In the genomic region with DNA sequence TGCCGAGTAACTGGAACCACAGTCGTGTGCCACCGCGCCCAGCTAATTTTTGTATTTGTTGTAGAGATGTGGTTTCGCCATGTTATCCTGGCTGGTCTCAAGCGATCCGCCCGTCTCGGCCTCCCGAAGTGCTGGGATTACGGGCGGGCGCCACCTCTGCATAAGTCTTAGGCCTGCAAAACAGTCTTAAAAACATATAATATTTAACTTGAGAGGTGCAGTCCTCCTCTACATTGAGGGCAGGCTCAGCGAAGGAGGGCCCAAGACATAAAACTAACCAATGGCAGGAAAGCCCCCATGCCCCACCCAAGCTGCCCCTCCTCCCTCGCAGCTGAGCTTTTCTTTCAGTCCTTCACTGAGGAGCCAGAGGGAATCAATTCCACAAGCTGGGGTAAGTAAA, we compare ENCODE assay signal across 17 cellular contexts. TPM values are rescaled to one million over a fixed set of nuclear protein-coding genes. Genes with fewer than 3 reads are reported as not detected.
A peak's percentile ranks its signal among the peaks of the same experiment; 100 is the strongest.
DNase-seq lines count a peak whose midpoint lies in the region; ATAC-seq, FAIRE-seq and TF ChIP-seq lines count a peak whose summit lies in the region.
"Had no signal": no experiment of that assay in that cellular context is flagged by ENCODE, and none has a peak within 500 bp of the region (broad histone marks: within the 10 kb centered on the region; RNA-seq: fewer than 3 reads in every experiment).

A gene with protein sequence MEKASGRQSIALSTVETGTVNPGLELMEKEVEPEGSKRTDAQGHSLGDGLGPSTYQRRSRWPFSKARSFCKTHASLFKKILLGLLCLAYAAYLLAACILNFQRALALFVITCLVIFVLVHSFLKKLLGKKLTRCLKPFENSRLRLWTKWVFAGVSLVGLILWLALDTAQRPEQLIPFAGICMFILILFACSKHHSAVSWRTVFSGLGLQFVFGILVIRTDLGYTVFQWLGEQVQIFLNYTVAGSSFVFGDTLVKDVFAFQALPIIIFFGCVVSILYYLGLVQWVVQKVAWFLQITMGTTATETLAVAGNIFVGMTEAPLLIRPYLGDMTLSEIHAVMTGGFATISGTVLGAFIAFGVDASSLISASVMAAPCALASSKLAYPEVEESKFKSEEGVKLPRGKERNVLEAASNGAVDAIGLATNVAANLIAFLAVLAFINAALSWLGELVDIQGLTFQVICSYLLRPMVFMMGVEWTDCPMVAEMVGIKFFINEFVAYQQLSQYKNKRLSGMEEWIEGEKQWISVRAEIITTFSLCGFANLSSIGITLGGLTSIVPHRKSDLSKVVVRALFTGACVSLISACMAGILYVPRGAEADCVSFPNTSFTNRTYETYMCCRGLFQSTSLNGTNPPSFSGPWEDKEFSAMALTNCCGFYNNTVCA (plus strand): TSS at position 347 of the 400 bp plus-strand sequence. CDS start 982 bp downstream, outside the sequence.

- no peaks in the 10 kb centered on the region for H3K79me2 ChIP-seq in H1 (ENCODE audit: control insufficient read depth in 1 of 2, insufficient read depth in 2 of 2, low read length in 2 of 2)

- H3K4ac ChIP-seq in H1 (replicated peaks; ENCODE audit: insufficient read length, low read depth, low read length), result no peak within 1 kb of the TSS

- H3K23me2 ChIP-seq in H1 (ENCODE audit: low read depth, low read length), result no peaks in the 10 kb centered on the region

- H4K8ac ChIP-seq in H1 (ENCODE audit: extremely low read depth, insufficient read depth, low read length), result no peak within 1 kb of the TSS; the same call in 1 of the 2 replicates

- no peak for FAIRE-seq in H1 (lab: Jason Lieb, UNC)
- FAIRE-seq: GM19239 had no signal

- no peaks in the 10 kb centered on the region for H3K27me3 ChIP-seq in Panc1 (ENCODE audit: control insufficient read depth, insufficient read depth, low read length)
- no peaks in the 10 kb centered on the region for H3K27me3 ChIP-seq in H1 (replicated peaks in 1 of 4; ENCODE audit: control insufficient read depth in 3 of 4, extremely low read depth in 1 of 4, insufficient read depth in 3 of 4, low read length in 3 of 4)
- H3K27me3 ChIP-seq in testis, result no peaks in the 10 kb centered on the region
- H3K27me3 ChIP-seq: BLaER1 treated with 17β-estradiol and CSF1 and Interleukin-3, amounts not matched to agents 10 nM and 100 nM had no signal

- no peak within 1 kb of the TSS for H3K18ac ChIP-seq in H1 (ENCODE audit: extremely low read depth, low read length)

- peak within 1 kb of the TSS; percentile 82; the same call in 1 of the 2 replicates for H2AFZ ChIP-seq in H1 (ENCODE audit: low read length)

- no peak within 1 kb of the TSS for H3K4me2 ChIP-seq in H1 (ENCODE audit: insufficient read depth in 1 of 2, low read depth in 2 of 2, low read length in 2 of 2)
- H3K4me2 ChIP-seq: BLaER1 treated with 17β-estradiol and CSF1 and Interleukin-3, amounts not matched to agents 10 nM and 100 nM had no signal

- CTCF ChIA-PET in Panc1 (lab: Charles Lee), result interaction anchor here (0.6 kb wide), 1 partner anchor 18 kb away, joined by 5 read pairs; no protein-coding TSS in a partner anchor
- CTCF ChIA-PET in H1 (lab: Charles Lee; ENCODE audit: partially characterized antibody), result interaction anchor here (1.0 to 4.4 kb wide), 9 partner anchors 9 to 95 kb away, joined by 3 to 32 read pairs (median 11); no protein-coding TSS in a partner anchor

- H2BK12ac ChIP-seq in H1 (ENCODE audit: low read depth, low read length), result no peak within 1 kb of the TSS

- TF ChIP-seq RAD21 in H1 (IDR thresholded peaks at IDR 0.05 in 1 of 2, conservative IDR thresholded peaks at IDR 0.05 in 1 of 2; ENCODE audit: low read depth in 2 of 2, low read length in 2 of 2), result no peak

- no peak for TF ChIP-seq EP300 in H1 (IDR thresholded peaks at IDR 0.05; ENCODE audit: borderline replicate concordance in 1 of 2, low read depth in 2 of 2, low read length in 2 of 2)

- no peak within 1 kb of the TSS for H3K9ac ChIP-seq in H1 (replicated peaks in 1 of 4; ENCODE audit: extremely low read depth in 1 of 4, low read depth in 3 of 4, low read length in 3 of 4)
- H3K9ac ChIP-seq: BLaER1 treated with 17β-estradiol and CSF1 and Interleukin-3, amounts not matched to agents 10 nM and 100 nM had no signal

- H3K9me3 ChIP-seq in Panc1 (ENCODE audit: control insufficient read depth, insufficient read depth, low read depth, low read length) (no peaks in the 10 kb centered on the region; the same call in 1 of the 2 replicates), H1 (ENCODE audit: insufficient read depth in 2 of 2, low read depth in 1 of 2, low read length in 1 of 2) (no peaks in the 10 kb centered on the region), mucosa of descending colon (no peaks in the 10 kb centered on the region), testis (no peaks in the 10 kb centered on the region)
- H3K9me3 ChIP-seq: HAP-1 had no signal

- no peaks in the 10 kb centered on the region for H4K20me1 ChIP-seq in H1 (replicated peaks in 1 of 2; ENCODE audit: control insufficient read depth in 1 of 2, insufficient read depth in 2 of 2, low read length in 2 of 2)
- H4K20me1 ChIP-seq: BLaER1 treated with 17β-estradiol and CSF1 and Interleukin-3, amounts not matched to agents 10 nM and 100 nM had no signal

- no peak within 1 kb of the TSS for H3K56ac ChIP-seq in H1 (replicated peaks; ENCODE audit: insufficient read length, low read depth, low read length)

- no peak within 1 kb of the TSS for H2BK120ac ChIP-seq in H1 (replicated peaks; ENCODE audit: low read depth, low read length)

- no peak within 1 kb of the TSS for H3K4me3 ChIP-seq in Panc1 (ENCODE audit: low read depth in 2 of 2, low read length in 2 of 2)
- H3K4me3 ChIP-seq in H1 (ENCODE audit: extremely low read depth in 1 of 4, insufficient read depth in 2 of 4, low read depth in 3 of 4, low read length in 4 of 4), result no peak within 1 kb of the TSS
- H3K4me3 ChIP-seq in mucosa of descending colon, result no peak within 1 kb of the TSS
- peak within 1 kb of the TSS in 1 of 2 donors; percentile 13 for H3K4me3 ChIP-seq in testis
- H3K4me3 ChIP-seq: BLaER1 treated with 17β-estradiol and CSF1 and Interleukin-3, amounts not matched to agents 10 nM and 100 nM; HAP-1 had no signal

- H3K36me3 ChIP-seq in Panc1 (ENCODE audit: control insufficient read depth, insufficient read depth, low read length), result no peaks in the 10 kb centered on the region
- H3K36me3 ChIP-seq in H1 (ENCODE audit: control insufficient read depth in 2 of 4, insufficient read depth in 4 of 4, low read length in 3 of 4), result no peaks in the 10 kb centered on the region
- H3K36me3 ChIP-seq in mucosa of descending colon (ENCODE audit: low read depth), result no peaks in the 10 kb centered on the region
- no peaks in the 10 kb centered on the region for H3K36me3 ChIP-seq in testis (ENCODE audit: low read depth, missing control alignments)
- H3K36me3 ChIP-seq: BLaER1 treated with 17β-estradiol and CSF1 and Interleukin-3, amounts not matched to agents 10 nM and 100 nM; HAP-1 had no signal

- 93% methylated on average over 15 of the region's 15 CpGs; no CpG with 5 or more reads in 1 of the 2 experiments for WGBS in H1 (ENCODE audit: extremely low coverage in 1 of 2, insufficient coverage in 1 of 2, insufficient read length in 1 of 2, insufficient replicate concordance in 2 of 2, low coverage in 1 of 2, low lambda C conversion rate in 2 of 2, missing lambda C conversion rate in 1 of 2), 2 experiments
- WGBS in testis, 2 donors, result 64 to 68% methylated on average over 15 of the region's 15 CpGs

- POLR2A ChIA-PET in Panc1 (lab: Charles Lee), result no interaction called here
- POLR2A ChIA-PET in H1 (lab: Charles Lee; ENCODE audit: partially characterized antibody), result no interaction called here

- no peaks in the 10 kb centered on the region for H3K4me1 ChIP-seq in Panc1 (ENCODE audit: control insufficient read depth, insufficient read depth, low read length)
- no peaks in the 10 kb centered on the region; a peak in 1 of 7 replicates for H3K4me1 ChIP-seq in H1 (replicated peaks in 1 of 4; ENCODE audit: control insufficient read depth in 3 of 4, insufficient read depth in 4 of 4, low read length in 3 of 4)
- no peaks in the 10 kb centered on the region for H3K4me1 ChIP-seq in mucosa of descending colon (ENCODE audit: low read depth)
- no peaks in the 10 kb centered on the region for H3K4me1 ChIP-seq in testis
- H3K4me1 ChIP-seq: BLaER1 treated with 17β-estradiol and CSF1 and Interleukin-3, amounts not matched to agents 10 nM and 100 nM; HAP-1 had no signal

- ATAC-seq in Panc1, result no peak
- ATAC-seq in mucosa of descending colon, result peak; percentile 5
- ATAC-seq in GM21723 (IDR thresholded peaks at IDR 0.05; ENCODE audit: unreplicated experiment), result no peak

- no peak within 1 kb of the TSS for H2AK5ac ChIP-seq in H1 (ENCODE audit: low read depth, low read length)

- H2BK5ac ChIP-seq in H1 (ENCODE audit: low read depth, low read length), result no peak within 1 kb of the TSS

- no peak for TF ChIP-seq CTCF in Panc1 (IDR thresholded peaks at IDR 0.05)
- TF ChIP-seq CTCF in H1 (IDR thresholded peaks at IDR 0.05; ENCODE audit: control extremely low read depth in 1 of 3, insufficient read depth in 1 of 3, low read depth in 1 of 3, low read length in 3 of 3), result no peak
- no peak for TF ChIP-seq CTCF in mucosa of descending colon (IDR thresholded peaks at IDR 0.05)
- TF ChIP-seq CTCF in testis (IDR thresholded peaks at IDR 0.05), result no peak
- TF ChIP-seq CTCF in GM20000 (IDR thresholded peaks at IDR 0.05; ENCODE audit: extremely low read depth, missing control alignments), result no peak

- DNase-seq in Panc1 (ENCODE audit: low read depth, low spot score), result no peak
- DNase-seq in H1 (ENCODE audit: low read depth in 1 of 2, low spot score in 2 of 2), result no peak
- DNase-seq in mucosa of descending colon, result no peak
- DNase-seq in testis, result peak; percentile 17
- DNase-seq in activated CD4-positive, alpha-beta T cell treated with anti-CD3 and anti-CD28 coated beads, Interleukin-2, amount 50 U/mL, for 1 hour, result no peak
- no peak for DNase-seq in NCI-H524 treated with DMSO at 0.1 percent for 48 hours (lab: John Stamatoyannopoulos, UW)
- no peak for DNase-seq in GM20000 (ENCODE audit: low spot score)
- DNase-seq: ACHN; CD4-positive, CD25-positive, alpha-beta regulatory T cell; DMS53; GF-D8 had no signal

- H3K79me1 ChIP-seq in H1 (ENCODE audit: low read depth, low read length), result no peaks in the 10 kb centered on the region

- no peak within 1 kb of the TSS for H3K23ac ChIP-seq in H1 (ENCODE audit: insufficient read length)

- no peak within 1 kb of the TSS for H3K14ac ChIP-seq in H1 (ENCODE audit: insufficient read length)

- TF ChIP-seq POLR2A in H1 (IDR thresholded peaks at IDR 0.05; ENCODE audit: control extremely low read depth in 1 of 2, low read depth in 2 of 2, low read length in 2 of 2), result no peak
- TF ChIP-seq POLR2A in testis (IDR thresholded peaks at IDR 0.05), result no peak

- in situ Hi-C loops in Panc1 (cut with HindIII; ENCODE audit: low pct_unique_long_range_greater_than_20kb, low sequenced_read_pairs), result no loop called here

- intact Hi-C loops in Panc1 (cut with micrococcal nuclease; ENCODE audit: unreplicated experiment), result no loop called here
- intact Hi-C loops in mucosa of descending colon (cut with DNase I, micrococcal nuclease), result no loop called here
- intact Hi-C loops in testis (cut with DNase I; ENCODE audit: low total_unique reads), result no loop called here

- no peak within 1 kb of the TSS for H2BK20ac ChIP-seq in H1 (ENCODE audit: low read length)

- no TSS peak for BruUV-seq in Panc1 (replicated peaks; lab: Mats Ljungman, UMichigan)

- peak within 1 kb of the TSS; percentile 48; the same call in 1 of the 2 replicates for H3K27ac ChIP-seq in Panc1 (ENCODE audit: low read length)
- no peak within 1 kb of the TSS for H3K27ac ChIP-seq in H1 (ENCODE audit: low read depth, low read length)
- no peak within 1 kb of the TSS for H3K27ac ChIP-seq in testis
- H3K27ac ChIP-seq: BLaER1 treated with 17β-estradiol and CSF1 and Interleukin-3, amounts not matched to agents 10 nM and 100 nM had no signal

- H4K5ac ChIP-seq in H1 (ENCODE audit: insufficient read length, low read depth, low read length), result no peak within 1 kb of the TSS

- H2BK15ac ChIP-seq in H1 (ENCODE audit: low read length), result no peak within 1 kb of the TSS

- no peak within 1 kb of the TSS for H4K91ac ChIP-seq in H1 (replicated peaks; ENCODE audit: insufficient read length, low read length)

RNA-seq across cellular contexts. Expression of the gene that starts here (rescaled TPM):
- 0.23 TPM for total RNA-seq in Panc1 (2021; ENCODE audit: unreplicated experiment)
- polyA plus RNA-seq in Panc1 (2012; ENCODE audit: insufficient read length), result not detected
- total RNA-seq in H1 (2021; fragmentation: NEBNext Ultra II Directional; extraction: Animal tissue kit (Norgen Biotek cat#: 25700)), result not detected in 2 replicates
- 0.11 TPM in 1 of 2 replicates, not detected in the other for polyA plus RNA-seq in H1 (2011; rRNA removed)
- polyA plus RNA-seq in H1 (2011; cell fraction: cytosol; rRNA removed), result 0.01 TPM
- 0.29 TPM for polyA plus RNA-seq in H1 (2011; cell fraction: nucleus; rRNA removed)
- polyA plus RNA-seq in H1 (2012, experiment 1 of 2), result 0.07 to 0.23 TPM in 2 of 4 replicates, not detected in the others
- polyA plus RNA-seq in H1 (2012, experiment 2 of 2), result not detected
- 0.04 TPM for polyA plus RNA-seq in H1 (2013, experiment 1 of 2)
- 0.02 TPM for polyA plus RNA-seq in H1 (2013, experiment 2 of 2)
- 0.03 and 0.07 TPM in 2 replicates for polyA minus RNA-seq in H1 (2011; rRNA and poly(A)+ RNA removed)
- polyA minus RNA-seq in H1 (2011; cell fraction: cytosol; rRNA and poly(A)+ RNA removed), result not detected
- polyA minus RNA-seq in H1 (2011; cell fraction: nucleus; rRNA and poly(A)+ RNA removed), result not detected
- total RNA-seq in mucosa of descending colon, result 1 to 10 TPM; 1.2 to 3.5 (median 2.6) TPM
- total RNA-seq in testis, result under 1 TPM in 1 of 2 donors, not detected in 1; 0.81 TPM
- polyA plus RNA-seq in testis (ENCODE audit: insufficient read depth, low read depth, low replicate concordance), result not detected
- total RNA-seq: A172; CD4-positive, CD25-positive, alpha-beta regulatory T cell; HT-29 had no signal
- polyA plus RNA-seq: CD4-positive, CD25-positive, alpha-beta regulatory T cell had no signal

Comparison
In these comparisons a context has a peak if more than half of its experiments do, and no peak if none do; other contexts are left out.
1. Peak in DNase-seq in testis; RNA of the gene not detected or under 1 TPM.